Comparison of ENCODE assay signal across 8 cellular contexts in genomic region chr11:8910662-8911039, GRCh38. TPM values are rescaled to one million over a fixed set of nuclear protein-coding genes. Genes with fewer than 3 reads are reported as not detected.
DNase-seq lines count a peak whose midpoint lies in the region; ATAC-seq and TF ChIP-seq lines count a peak whose summit lies in the region.

No MANE protein-coding gene starts in this region.

- H3K4me3 Mint-ChIP-seq in chondrocyte (ENCODE audit: unreplicated experiment), result peak overlapping the region; percentile 73

- no peaks in the 10 kb centered on the region for H3K9me3 Mint-ChIP-seq in chondrocyte (ENCODE audit: low read depth)

- no peak for TF ChIP-seq CTCF in chondrocyte (IDR thresholded peaks at IDR 0.05)

- H3K36me3 Mint-ChIP-seq in chondrocyte (ENCODE audit: low read depth), result no peaks in the 10 kb centered on the region

- H3K27me3 ChIP-seq in HUES48 (ENCODE audit: control insufficient read depth, insufficient read depth, low read length), result peaks cover 17% of the 10 kb centered on the region
- H3K27me3 ChIP-seq in muscle layer of colon (ENCODE audit: control insufficient read depth in 1 of 2, insufficient read depth in 2 of 2, low read length in 2 of 2), result no peaks in the 10 kb centered on the region

- H3K4me1 ChIP-seq in HUES48 (ENCODE audit: control insufficient read depth, insufficient read depth, low read length) (peaks cover 19% of the 10 kb centered on the region), muscle layer of colon (ENCODE audit: insufficient read depth, low read length) (peaks cover 25% of the 10 kb centered on the region)

- H3K36me3 ChIP-seq in HUES48 (ENCODE audit: control insufficient read depth, insufficient read depth, low read length) (peaks cover 11% of the 10 kb centered on the region), muscle layer of colon (ENCODE audit: insufficient read depth, low read length) (no peaks in the 10 kb centered on the region)

- no peaks in the 10 kb centered on the region for H3K27me3 Mint-ChIP-seq in chondrocyte (ENCODE audit: low read depth)

- peak overlapping the region; percentile 70 for H3K4me3 ChIP-seq in HUES48 (ENCODE audit: low read depth, low read length)
- H3K4me3 ChIP-seq in muscle layer of colon (ENCODE audit: low read depth in 1 of 2, low read length in 2 of 2), result peak overlapping the region; percentile 73 to 89

- H3K27ac Mint-ChIP-seq in chondrocyte (ENCODE audit: unreplicated experiment), result no peak overlapping the region

- H3K9me3 ChIP-seq in HUES48 (ENCODE audit: control insufficient read depth, insufficient read depth, low read length) (no peaks in the 10 kb centered on the region), muscle layer of colon (ENCODE audit: low read length) (no peaks in the 10 kb centered on the region)

- H3K9ac ChIP-seq in HUES48 (ENCODE audit: low read depth, low read length) (no peak overlapping the region), muscle layer of colon (ENCODE audit: low read length) (peak overlapping the region; percentile 30)

- H3K4me1 Mint-ChIP-seq in chondrocyte (ENCODE audit: low read depth), result peaks cover 71% of the 10 kb centered on the region

- DNase-seq in chondrocyte (ENCODE audit: low spot score), result no peak
- DNase-seq in NCI-H146 treated with DMSO at 0.1 percent for 48 hours (lab: John Stamatoyannopoulos, UW; ENCODE audit: unreplicated experiment), result no peak
- no peak for DNase-seq in NOMO-1 treated with DMSO at 0.1 percent for 48 hours (lab: John Stamatoyannopoulos, UW; ENCODE audit: unreplicated experiment)
- DNase-seq in stimulated activated CD4-positive, alpha-beta T cell treated with anti-CD3 and anti-CD28 coated beads, Interleukin-15, amount 100 ng/mL, for 24 hours, result no peak

- ATAC-seq in GM21360 (IDR thresholded peaks at IDR 0.05; ENCODE audit: unreplicated experiment) (peak; percentile 7), HG03571 (IDR thresholded peaks at IDR 0.05; ENCODE audit: unreplicated experiment) (no peak)

- H3K27ac ChIP-seq in HUES48 (ENCODE audit: low read depth, low read length) (no peak overlapping the region), muscle layer of colon (ENCODE audit: low read depth, low read length) (no peak overlapping the region)

RNA-seq across cellular contexts. Expression of gene AKIP1, which starts 0.3 kb away (rescaled TPM):
- 24.0 to 30.1 TPM (median 29.3 TPM) in 3 replicates for total RNA-seq in chondrocyte

RNA-seq across cellular contexts. Expression of gene C11orf16, which starts 22.1 kb away (rescaled TPM):
- not detected in 3 replicates for total RNA-seq in chondrocyte

RNA-seq across cellular contexts. Expression of gene ASCL3, which starts 32.2 kb away (rescaled TPM):
- total RNA-seq in chondrocyte, result not detected in 3 replicates

RNA-seq across cellular contexts. Expression of gene TMEM9B, which starts 53.6 kb away (rescaled TPM):
- 20.7 to 28.2 TPM (median 22.5 TPM) in 3 replicates for total RNA-seq in chondrocyte
